In genomic region chr7:12217311-12217710, GRCh38 we compare ENCODE assay signal across 28 cellular contexts. TPM values are rescaled to one million over a fixed set of nuclear protein-coding genes. Genes with fewer than 3 reads are reported as not detected.
DNase-seq lines count a peak whose midpoint lies in the region; ATAC-seq and TF ChIP-seq lines count a peak whose summit lies in the region.
"Had no signal": no experiment of that assay in that cellular context is flagged by ENCODE, and none has a peak within 500 bp of the region (broad histone marks: within the 10 kb centered on the region; RNA-seq: fewer than 3 reads in every experiment).

No MANE protein-coding gene starts in this region.

- no peaks in the 10 kb centered on the region for H3K36me3 ChIP-seq in colonic mucosa

- peaks cover 31 to 40% of the 10 kb centered on the region in 2 donors for H3K36me3 Mint-ChIP-seq in activated naive CD4-positive, alpha-beta T cell treated with anti-CD3 and anti-CD28 coated beads, Interleukin-2, amount 50 U/mL, for 72 hours
- H3K36me3 Mint-ChIP-seq in activated naive CD4-positive, alpha-beta T cell treated with anti-CD3 and anti-CD28 coated beads, Interleukin-2, amount 10 ng/mL, durations not matched to agents 7 days and 5 days, result peaks cover 74% of the 10 kb centered on the region
- peaks cover 18% of the 10 kb centered on the region for H3K36me3 Mint-ChIP-seq in T-helper 17 cell (ENCODE audit: low read depth)
- H3K36me3 Mint-ChIP-seq in stimulated activated effector memory CD8-positive, alpha-beta T cell treated with anti-CD3 and anti-CD28 coated beads, Interleukin-12 subunit alpha, Interleukin-12 subunit beta, amount 100 ng/mL, for 72 hours, result peaks cover 60% of the 10 kb centered on the region

- H3K9ac ChIP-seq in colonic mucosa (ENCODE audit: low read depth in 2 of 2, low read length in 2 of 2), result no peak overlapping the region

- intact Hi-C loops in colonic mucosa (cut with DNase I), result no loop called here

- no peaks in the 10 kb centered on the region for H3K27me3 ChIP-seq in colonic mucosa
- H3K27me3 ChIP-seq: BE2C, SJSA1 had no signal

- no peak overlapping the region for H3K27ac ChIP-seq in colonic mucosa
- H3K27ac ChIP-seq: SJSA1 had no signal

- H3K9me3 Mint-ChIP-seq in activated naive CD4-positive, alpha-beta T cell treated with anti-CD3 and anti-CD28 coated beads, Interleukin-2, amount 50 U/mL, for 72 hours, result peaks cover 0 to 5% of the 10 kb centered on the region in 2 donors
- H3K9me3 Mint-ChIP-seq in activated naive CD4-positive, alpha-beta T cell treated with anti-CD3 and anti-CD28 coated beads, Interleukin-2, amount 10 ng/mL, durations not matched to agents 7 days and 5 days, result peaks cover 4% of the 10 kb centered on the region
- no peaks in the 10 kb centered on the region for H3K9me3 Mint-ChIP-seq in stimulated activated effector memory CD8-positive, alpha-beta T cell treated with anti-CD3 and anti-CD28 coated beads, Interleukin-12 subunit alpha, Interleukin-12 subunit beta, amount 100 ng/mL, for 72 hours
- H3K9me3 Mint-ChIP-seq: CD14-positive monocyte had no signal

- peak in 1 of 2 donors; percentile 68 for ATAC-seq in activated naive CD4-positive, alpha-beta T cell treated with anti-CD3 and anti-CD28 coated beads, Interleukin-2, amount 50 U/mL, for 72 hours
- ATAC-seq in T-helper 17 cell (no peak), GM18502 (IDR thresholded peaks at IDR 0.05; ENCODE audit: poor library complexity, unreplicated experiment) (no peak)
- ATAC-seq in stimulated activated effector memory CD8-positive, alpha-beta T cell treated with anti-CD3 and anti-CD28 coated beads, Interleukin-12 subunit alpha, Interleukin-12 subunit beta, amount 100 ng/mL, for 72 hours, result peak; percentile 76
- ATAC-seq: HepG2 had no signal

- DNase-seq in DMS79 treated with DMSO at 0.1 percent for 48 hours (lab: John Stamatoyannopoulos, UW) (peak; percentile 5), DMS79 (lab: John Stamatoyannopoulos, UW) (no peak), T-helper 17 cell (no peak), colonic mucosa (no peak)
- DNase-seq in activated naive CD4-positive, alpha-beta T cell treated with anti-CD3 and anti-CD28 coated beads, Interleukin-2, amount 50 U/mL, for 72 hours (ENCODE audit: low spot score in 2 of 2), result no peak
- no peak for DNase-seq in activated naive CD4-positive, alpha-beta T cell treated with anti-CD3 and anti-CD28 coated beads, Interleukin-2, amount 10 ng/mL, durations not matched to agents 7 days and 5 days
- no peak for DNase-seq in stimulated activated effector memory CD8-positive, alpha-beta T cell treated with anti-CD3 and anti-CD28 coated beads, Interleukin-12 subunit alpha, Interleukin-12 subunit beta, amount 100 ng/mL, for 72 hours (ENCODE audit: low spot score in 2 of 2)
- DNase-seq: 8988T, ACHN, BE2C, DMS153, EL, GDM1, Karpas-422, NCI-H1092 treated with DMSO at 0.1 percent for 48 hours, NCI-H1436, NCI-H187, NCI-H2081 treated with DMSO at 0.1 percent for 48 hours, NCI-H2171, NCI-H226, NCI-H510A, NCI-H69, Right ventricle myocardium superior, RPMI8226 had no signal

- H3K27me3 Mint-ChIP-seq in activated naive CD4-positive, alpha-beta T cell treated with anti-CD3 and anti-CD28 coated beads, Interleukin-2, amount 10 ng/mL, durations not matched to agents 7 days and 5 days, result no peaks in the 10 kb centered on the region
- no peaks in the 10 kb centered on the region for H3K27me3 Mint-ChIP-seq in T-helper 17 cell

- no peak overlapping the region for H3K4me3 Mint-ChIP-seq in activated naive CD4-positive, alpha-beta T cell treated with anti-CD3 and anti-CD28 coated beads, Interleukin-2, amount 10 ng/mL, durations not matched to agents 7 days and 5 days
- no peak overlapping the region for H3K4me3 Mint-ChIP-seq in T-helper 17 cell
- no peak overlapping the region for H3K4me3 Mint-ChIP-seq in stimulated activated effector memory CD8-positive, alpha-beta T cell treated with anti-CD3 and anti-CD28 coated beads, Interleukin-12 subunit alpha, Interleukin-12 subunit beta, amount 100 ng/mL, for 72 hours
- H3K4me3 Mint-ChIP-seq: CD14-positive monocyte had no signal

- no peaks in the 10 kb centered on the region for H3K9me3 ChIP-seq in T-helper 17 cell (ENCODE audit: control insufficient read depth, low read length, poor library complexity, severe bottlenecking)
- H3K9me3 ChIP-seq in colonic mucosa, result no peaks in the 10 kb centered on the region
- H3K9me3 ChIP-seq: BE2C, SJSA1 had no signal

- TF ChIP-seq CTCF in colonic mucosa (IDR thresholded peaks at IDR 0.05), result no peak

- peaks cover 3% of the 10 kb centered on the region for H3K4me1 ChIP-seq in colonic mucosa
- H3K4me1 ChIP-seq: BE2C, SJSA1 had no signal

- H3K27ac Mint-ChIP-seq in activated naive CD4-positive, alpha-beta T cell treated with anti-CD3 and anti-CD28 coated beads, Interleukin-2, amount 50 U/mL, for 72 hours, result peak overlapping the region; percentile 10 to 19
- no peak overlapping the region for H3K27ac Mint-ChIP-seq in activated naive CD4-positive, alpha-beta T cell treated with anti-CD3 and anti-CD28 coated beads, Interleukin-2, amount 10 ng/mL, durations not matched to agents 7 days and 5 days
- peak overlapping the region; percentile 2 for H3K27ac Mint-ChIP-seq in T-helper 17 cell
- no peak overlapping the region for H3K27ac Mint-ChIP-seq in stimulated activated effector memory CD8-positive, alpha-beta T cell treated with anti-CD3 and anti-CD28 coated beads, Interleukin-12 subunit alpha, Interleukin-12 subunit beta, amount 100 ng/mL, for 72 hours

- H3K4me3 ChIP-seq in colonic mucosa, result no peak overlapping the region
- H3K4me3 ChIP-seq: SJSA1 had no signal

- H3K4me1 Mint-ChIP-seq in activated naive CD4-positive, alpha-beta T cell treated with anti-CD3 and anti-CD28 coated beads, Interleukin-2, amount 10 ng/mL, durations not matched to agents 7 days and 5 days, result peaks cover 43% of the 10 kb centered on the region
- H3K4me1 Mint-ChIP-seq in T-helper 17 cell, result peaks cover 33% of the 10 kb centered on the region
- peaks cover 25% of the 10 kb centered on the region for H3K4me1 Mint-ChIP-seq in stimulated activated effector memory CD8-positive, alpha-beta T cell treated with anti-CD3 and anti-CD28 coated beads, Interleukin-12 subunit alpha, Interleukin-12 subunit beta, amount 100 ng/mL, for 72 hours

- CTCF ChIA-PET in activated naive CD4-positive, alpha-beta T cell treated with anti-CD3 and anti-CD28 coated beads, Interleukin-2, amount 10 ng/mL, durations not matched to agents 7 days and 5 days (lab: Charles Lee), result interaction anchor here (0.5 kb wide), 1 partner anchor 41 kb away, joined by 3 read pairs; no protein-coding TSS in a partner anchor

RNA-seq across cellular contexts. Expression of gene TMEM106B, which starts 6.2 kb away (rescaled TPM):
- 10 to 100 TPM; 18.4 to 27.2 TPM for total RNA-seq in activated naive CD4-positive, alpha-beta T cell treated with anti-CD3 and anti-CD28 coated beads, Interleukin-2, amount 50 U/mL, for 72 hours
- total RNA-seq in T-helper 17 cell, result 10 to 100 TPM; 23.8 to 27.9 TPM
- 10 to 100 TPM; 37.8 to 52.3 TPM for total RNA-seq in colonic mucosa

Comparison
In these comparisons a context has a peak if more than half of its experiments do, and no peak if none do; other contexts are left out.
1. H3K27ac Mint-ChIP-seq: peak in activated naive CD4-positive, alpha-beta T cell treated with anti-CD3 and anti-CD28 coated beads, Interleukin-2, amount 50 U/mL, for 72 hours (2 of 2) and T-helper 17 cell (single experiment); none in activated naive CD4-positive, alpha-beta T cell treated with anti-CD3 and anti-CD28 coated beads, Interleukin-2, amount 10 ng/mL, durations not matched to agents 7 days and 5 days (single experiment) and stimulated activated effector memory CD8-positive, alpha-beta T cell treated with anti-CD3 and anti-CD28 coated beads, Interleukin-12 subunit alpha, Interleukin-12 subunit beta, amount 100 ng/mL, for 72 hours (single experiment).